In the genomic region with DNA sequence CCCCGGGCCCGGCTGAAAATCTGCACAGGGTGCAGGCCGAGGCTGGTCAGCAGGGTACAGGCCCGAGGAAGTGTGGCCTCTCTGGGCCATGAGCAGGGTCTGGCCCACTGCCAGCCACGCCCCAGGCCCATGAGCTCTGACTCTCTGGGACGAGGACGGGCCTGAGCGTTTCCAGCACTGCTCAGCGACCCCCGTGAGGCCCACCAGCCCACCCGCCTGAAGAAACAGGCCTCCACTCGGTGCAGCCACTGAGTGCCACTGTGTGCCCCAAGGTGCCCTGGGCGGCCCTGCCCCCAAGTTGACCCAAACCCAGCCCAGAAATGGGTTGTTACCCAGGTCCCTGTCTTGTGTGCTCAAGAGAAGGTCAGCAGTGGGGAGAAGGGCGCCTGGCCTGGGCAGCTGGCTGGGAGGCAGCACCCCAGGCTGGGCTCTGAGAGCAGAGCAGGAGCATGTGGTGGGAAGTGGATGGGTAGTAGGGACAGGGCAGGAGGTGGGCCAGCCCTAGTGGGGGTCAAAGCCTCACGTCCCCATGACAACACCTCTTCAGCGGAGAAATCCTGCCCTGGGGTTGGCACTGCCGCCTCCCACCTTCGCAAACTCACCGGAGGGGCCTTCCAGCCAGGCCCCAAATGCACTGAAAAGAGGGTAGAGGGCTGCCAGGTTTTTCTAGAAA, we compare ENCODE assay signal across 15 cellular contexts. TPM values are rescaled to one million over a fixed set of nuclear protein-coding genes. Genes with fewer than 3 reads are reported as not detected.
A peak's percentile ranks its signal among the peaks of the same experiment; 100 is the strongest.
DNase-seq lines count a peak whose midpoint lies in the region; TF ChIP-seq lines count a peak whose summit lies in the region.
"Had no signal": no experiment of that assay in that cellular context is flagged by ENCODE, and none has a peak within 500 bp of the region (broad histone marks: within the 10 kb centered on the region; RNA-seq: fewer than 3 reads in every experiment).

No MANE protein-coding gene starts in this region.

- peak; percentile 45 for DNase-seq in islet precursor cell
- DNase-seq in sigmoid colon: peak; percentile 63
- DNase-seq in stimulated activated CD8-positive, alpha-beta memory T cell treated with anti-CD3 and anti-CD28 coated beads, Interleukin-4, amount 100 ng/mL, for 48 hours: no peak
- DNase-seq in T-helper 2 cell: no peak
- DNase-seq in activated effector memory CD4-positive, alpha-beta T cell treated with Interleukin-2 at 50 U/mL for 16 hours: no peak
- no peak for DNase-seq in mesendoderm
- DNase-seq: activated naive CD8-positive, alpha-beta T cell treated with anti-CD3 and anti-CD28 coated beads for 36 hours; central memory CD4-positive, alpha-beta T cell; foreskin melanocyte; GM23248; NCI-H2029 treated with DMSO at 0.1 percent for 48 hours; NCI-H524 treated with DMSO at 0.1 percent for 48 hours; PC-9 had no signal

- no peak overlapping the region for H2BK15ac ChIP-seq in mesendoderm (replicated peaks; ENCODE audit: low read depth)

- H4K20me1 ChIP-seq in BLaER1: peaks cover 16% of the 10 kb centered on the region

- no peaks in the 10 kb centered on the region for H3K36me3 ChIP-seq in BLaER1
- peaks cover 0 to 12% of the 10 kb centered on the region in 2 experiments; a peak in 1 of 3 replicates for H3K36me3 ChIP-seq in HEK293 (ENCODE audit: control insufficient read depth in 2 of 2, insufficient read depth in 1 of 2, low read length in 2 of 2)
- no peaks in the 10 kb centered on the region for H3K36me3 ChIP-seq in sigmoid colon
- H3K36me3 ChIP-seq in mesendoderm (ENCODE audit: control insufficient read depth, insufficient read depth, low read length): no peaks in the 10 kb centered on the region

- H3K27me3 ChIP-seq in BLaER1 (peaks cover 57% of the 10 kb centered on the region), sigmoid colon (no peaks in the 10 kb centered on the region), mesendoderm (ENCODE audit: insufficient read depth, low read length, poor library complexity) (no peaks in the 10 kb centered on the region)

- peak overlapping the region; percentile 48; the same call in 1 of the 2 replicates for H3K9ac ChIP-seq in BLaER1
- H3K9ac ChIP-seq in mesendoderm (ENCODE audit: low read length): no peak overlapping the region
- H3K9ac ChIP-seq: GM23248 had no signal

- H3K79me2 ChIP-seq in mesendoderm (ENCODE audit: control insufficient read depth, insufficient read depth, low read length): no peaks in the 10 kb centered on the region

- H3K9me3 ChIP-seq in BLaER1 (no peaks in the 10 kb centered on the region), HEK293 (ENCODE audit: control insufficient read depth, insufficient read depth, low read depth, low read length) (no peaks in the 10 kb centered on the region), sigmoid colon (no peaks in the 10 kb centered on the region)

- H2AK5ac ChIP-seq in mesendoderm (ENCODE audit: low read length): no peak overlapping the region

- POLR2A ChIA-PET in HEK293 (lab: Yijun Ruan, JAX): no interaction called here

- intact Hi-C loops in sigmoid colon (cut with DNase I): no loop called here

- TF ChIP-seq EP300 in sigmoid colon (IDR thresholded peaks at IDR 0.05): no peak

- no peak overlapping the region for H3K56ac ChIP-seq in mesendoderm (ENCODE audit: low read length)

- H3K79me1 ChIP-seq in mesendoderm (ENCODE audit: low read length): no peaks in the 10 kb centered on the region

- H3K4ac ChIP-seq in mesendoderm (ENCODE audit: low read depth, low read length): no peak overlapping the region

- no peak overlapping the region for H3K23ac ChIP-seq in mesendoderm (ENCODE audit: low read length)

- H2BK5ac ChIP-seq in mesendoderm (ENCODE audit: low read length): no peak overlapping the region

- TF ChIP-seq CTCF in HEK293 (tag by site-specific recombination; IDR thresholded peaks at IDR 0.05) (no peak), sigmoid colon (IDR thresholded peaks at IDR 0.05) (no peak)

- H3K4me3 ChIP-seq in BLaER1 (no peak overlapping the region), HEK293 (ENCODE audit: low read depth, low read length) (no peak overlapping the region), sigmoid colon (no peak overlapping the region), mesendoderm (ENCODE audit: low read length) (no peak overlapping the region)
- H3K4me3 ChIP-seq: GM23248, PC-9 had no signal

- no peak overlapping the region for H3K18ac ChIP-seq in mesendoderm (ENCODE audit: low read length)

- H3K4me2 ChIP-seq in BLaER1 (peak overlapping the region; percentile 99), mesendoderm (ENCODE audit: low read length) (no peak overlapping the region)
- H3K4me2 ChIP-seq: PC-9 had no signal

- H4K8ac ChIP-seq in mesendoderm (ENCODE audit: low read depth, low read length): no peak overlapping the region

- H4K5ac ChIP-seq in mesendoderm (ENCODE audit: low read length): no peak overlapping the region

- no peak for TF ChIP-seq POLR2A in sigmoid colon (IDR thresholded peaks at IDR 0.05)

- H2BK120ac ChIP-seq in mesendoderm (ENCODE audit: low read depth, low read length): no peak overlapping the region

- WGBS in sigmoid colon, 2 donors: 76 to 78% methylated on average over 19 of the region's 19 CpGs
- no CpG with 5 or more reads among the region's 19 CpGs for WGBS in mesendoderm (ENCODE audit: extremely low coverage, insufficient coverage, low lambda C conversion rate)

- H3K4me1 ChIP-seq in BLaER1 (peaks cover 84% of the 10 kb centered on the region), HEK293 (ENCODE audit: control insufficient read depth, insufficient read depth, low read length) (peaks cover 6% of the 10 kb centered on the region; the same call in 1 of the 2 replicates), sigmoid colon (peaks cover 0 to 26% (median 21%) of the 10 kb centered on the region in 4 donors), mesendoderm (ENCODE audit: control insufficient read depth, low read depth, low read length) (no peaks in the 10 kb centered on the region)

- CTCF ChIA-PET in HEK293 (lab: Yijun Ruan, JAX): no interaction called here

- peak overlapping the region; percentile 62 for H3K27ac ChIP-seq in BLaER1
- no peak overlapping the region for H3K27ac ChIP-seq in HEK293 (ENCODE audit: extremely low read depth, low read depth, low read length)
- peak overlapping the region in 1 of 4 donors; percentile 14 for H3K27ac ChIP-seq in sigmoid colon
- H3K27ac ChIP-seq in mesendoderm (ENCODE audit: low read depth, low read length): no peak overlapping the region
- H3K27ac ChIP-seq: GM23248, PC-9 had no signal

TF ChIP-seq in HEK293, 187 proteins besides CTCF, POLR2A, EP300 and RAD21:
- TF ChIP-seq GLIS2 (tag by site-specific recombination; IDR thresholded peaks at IDR 0.05): 0 out of 2 replicates have a peak, but pooled peaks have one; percentile 10
- no peak for TF ChIP-seq ZNF121 (tag by site-specific recombination; IDR thresholded peaks at IDR 0.05)

RNA-seq across cellular contexts. Expression of gene SNED1, which starts 2.1 kb away (rescaled TPM):
- total RNA-seq in sigmoid colon: 10 to 100 TPM in 3 of 4 donors, 1 to 10 TPM in 1; 8.3 to 37.1 (median 17.0) TPM
- polyA plus RNA-seq in sigmoid colon: 1 to 10 TPM in 2 of 3 donors, under 1 TPM in 1; 0.69 to 6.3 (median 3.0) TPM
- polyA plus RNA-seq in mesendoderm (2013, experiment 1 of 2): 0.17 TPM
- polyA plus RNA-seq in mesendoderm (2013, experiment 2 of 2): 0.21 TPM

Comparison
In these comparisons a context has a peak if more than half of its experiments do, and no peak if none do; other contexts are left out.
1. DNase-seq: peak in islet precursor cell (single experiment) and sigmoid colon (single experiment); none in stimulated activated CD8-positive, alpha-beta memory T cell treated with anti-CD3 and anti-CD28 coated beads, Interleukin-4, amount 100 ng/mL, for 48 hours (single experiment), T-helper 2 cell (0 of 5), activated effector memory CD4-positive, alpha-beta T cell treated with Interleukin-2 at 50 U/mL for 16 hours (single experiment) and mesendoderm (single experiment).